ENCODE assay signal across 17 cellular contexts in the genomic region with DNA sequence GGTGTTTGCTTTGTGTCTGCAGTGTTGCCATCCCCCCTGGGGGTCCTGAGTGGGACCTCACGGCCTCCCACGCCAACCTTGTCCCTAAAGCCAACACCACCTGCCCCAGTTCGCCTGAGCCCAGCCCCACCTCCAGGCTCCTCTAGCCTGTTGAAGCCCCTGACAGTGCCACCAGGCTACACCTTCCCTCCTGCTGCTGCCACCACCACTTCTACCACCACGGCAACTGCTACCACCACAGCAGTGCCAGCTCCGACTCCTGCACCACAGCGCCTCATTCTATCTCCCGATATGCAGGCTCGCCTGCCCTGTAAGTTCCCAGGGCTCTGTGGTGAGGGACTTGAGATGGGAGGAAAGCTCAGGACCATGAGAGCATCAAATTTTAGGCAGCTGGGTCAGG. TPM values are rescaled to one million over a fixed set of nuclear protein-coding genes. Genes with fewer than 3 reads are reported as not detected.
A peak's percentile ranks its signal among the peaks of the same experiment; 100 is the strongest.
DNase-seq lines count a peak whose midpoint lies in the region; ATAC-seq and TF ChIP-seq lines count a peak whose summit lies in the region.
"Had no signal": no experiment of that assay in that cellular context is flagged by ENCODE, and none has a peak within 500 bp of the region (broad histone marks: within the 10 kb centered on the region; RNA-seq: fewer than 3 reads in every experiment).

No MANE protein-coding gene starts in this region.

- CTCF ChIA-PET in activated naive CD4-positive, alpha-beta T cell treated with anti-CD3 and anti-CD28 coated beads for 36 hours (lab: Charles Lee) = interaction anchor here (0.6 kb wide), 1 partner anchor 49 kb away, joined by 3 read pairs; no protein-coding TSS in a partner anchor

- H3K4me1 ChIP-seq in adipocyte (ENCODE audit: control insufficient read depth, insufficient read depth, low read length) (peaks cover 24% of the 10 kb centered on the region), fibroblast of lung (ENCODE audit: control insufficient read depth, extremely low read depth, insufficient read depth, low read length) (peaks cover 4% of the 10 kb centered on the region), left ventricle myocardium inferior (peaks cover 5% of the 10 kb centered on the region)

- no peak overlapping the region for H2AFZ ChIP-seq in fibroblast of lung (ENCODE audit: low read length)
- H2AFZ ChIP-seq: GM23248 had no signal

- H3K4me3 Mint-ChIP-seq in activated naive CD4-positive, alpha-beta T cell treated with anti-CD3 and anti-CD28 coated beads for 36 hours = no peak overlapping the region
- no peak overlapping the region for H3K4me3 Mint-ChIP-seq in stimulated activated naive B cell treated with anti-CD40 and anti-IgM and Interleukin-4, amounts not matched to agents 10 μg/mL and 1 μg/mL and 100 μg/mL, for 72 hours
- H3K4me3 Mint-ChIP-seq: IgD-negative memory B cell had no signal

- peaks cover 68% of the 10 kb centered on the region for H3K36me3 Mint-ChIP-seq in activated naive CD4-positive, alpha-beta T cell treated with anti-CD3 and anti-CD28 coated beads for 36 hours (ENCODE audit: low read depth)
- peaks cover 63 to 76% of the 10 kb centered on the region in 2 donors for H3K36me3 Mint-ChIP-seq in stimulated activated naive B cell treated with anti-CD40 and anti-IgM and Interleukin-4, amounts not matched to agents 10 μg/mL and 1 μg/mL and 100 μg/mL, for 72 hours

- H3K36me3 ChIP-seq in adipocyte (ENCODE audit: control insufficient read depth, insufficient read depth, low read length, severe bottlenecking) (peaks cover 92% of the 10 kb centered on the region), fibroblast of lung (ENCODE audit: control insufficient read depth, insufficient read depth, low read length) (peaks cover 53% of the 10 kb centered on the region), left ventricle myocardium inferior (peaks cover 100% of the 10 kb centered on the region)

- H3K4me3 ChIP-seq in adipocyte (ENCODE audit: low read length) = no peak overlapping the region
- H3K4me3 ChIP-seq in fibroblast of lung (replicated peaks in 1 of 4; ENCODE audit: control extremely low read depth in 1 of 4, insufficient read depth in 1 of 4, low read depth in 3 of 4, low read length in 4 of 4) = no peak overlapping the region
- no peak overlapping the region for H3K4me3 ChIP-seq in left ventricle myocardium inferior
- H3K4me3 ChIP-seq: BLaER1, GM23248 had no signal

- H3K27ac Mint-ChIP-seq in activated naive CD4-positive, alpha-beta T cell treated with anti-CD3 and anti-CD28 coated beads for 36 hours = peak overlapping the region; percentile 15
- peak overlapping the region; percentile 63 for H3K27ac Mint-ChIP-seq in stimulated activated naive B cell treated with anti-CD40 and anti-IgM and Interleukin-4, amounts not matched to agents 10 μg/mL and 1 μg/mL and 100 μg/mL, for 72 hours

- H3K27ac ChIP-seq in fibroblast of lung (ENCODE audit: insufficient read depth, low read length) (peak overlapping the region; percentile 28), left ventricle myocardium inferior (replicated peaks) (no peak overlapping the region)
- H3K27ac ChIP-seq: BLaER1, GM23248, HL-60, RWPE1 had no signal

- no peak overlapping the region for H3K4me2 ChIP-seq in fibroblast of lung (ENCODE audit: extremely low read depth, insufficient read depth, low read length)
- H3K4me2 ChIP-seq: BLaER1 had no signal

- no peaks in the 10 kb centered on the region for H3K27me3 Mint-ChIP-seq in activated naive CD4-positive, alpha-beta T cell treated with anti-CD3 and anti-CD28 coated beads for 36 hours (ENCODE audit: low read depth)
- H3K27me3 Mint-ChIP-seq in stimulated activated naive B cell treated with anti-CD40 and anti-IgM and Interleukin-4, amounts not matched to agents 10 μg/mL and 1 μg/mL and 100 μg/mL, for 72 hours = no peaks in the 10 kb centered on the region
- H3K27me3 Mint-ChIP-seq: IgD-negative memory B cell had no signal

- peaks cover 9% of the 10 kb centered on the region for H3K4me1 Mint-ChIP-seq in activated naive CD4-positive, alpha-beta T cell treated with anti-CD3 and anti-CD28 coated beads for 36 hours (ENCODE audit: low read depth)
- peaks cover 29 to 48% of the 10 kb centered on the region in 2 donors for H3K4me1 Mint-ChIP-seq in stimulated activated naive B cell treated with anti-CD40 and anti-IgM and Interleukin-4, amounts not matched to agents 10 μg/mL and 1 μg/mL and 100 μg/mL, for 72 hours

- intact Hi-C loops in activated naive CD4-positive, alpha-beta T cell treated with anti-CD3 and anti-CD28 coated beads for 36 hours (cut with micrococcal nuclease) = no loop called here
- intact Hi-C loops in left ventricle myocardium inferior (cut with micrococcal nuclease) = no loop called here

- H3K9me3 Mint-ChIP-seq in activated naive CD4-positive, alpha-beta T cell treated with anti-CD3 and anti-CD28 coated beads for 36 hours = no peaks in the 10 kb centered on the region
- no peaks in the 10 kb centered on the region for H3K9me3 Mint-ChIP-seq in stimulated activated naive B cell treated with anti-CD40 and anti-IgM and Interleukin-4, amounts not matched to agents 10 μg/mL and 1 μg/mL and 100 μg/mL, for 72 hours
- H3K9me3 Mint-ChIP-seq: IgD-negative memory B cell had no signal

- H3K79me2 ChIP-seq in fibroblast of lung (ENCODE audit: control insufficient read depth, insufficient read depth, low read length) = peaks cover 16% of the 10 kb centered on the region

- H3K27me3 ChIP-seq in adipocyte (replicated peaks; ENCODE audit: control insufficient read depth, insufficient read depth, low read length) (no peaks in the 10 kb centered on the region), fibroblast of lung (ENCODE audit: control insufficient read depth, insufficient read depth, low read length) (no peaks in the 10 kb centered on the region), left ventricle myocardium inferior (ENCODE audit: low read depth) (no peaks in the 10 kb centered on the region)
- H3K27me3 ChIP-seq: BLaER1 had no signal

- no peak for ATAC-seq in stimulated activated naive B cell treated with anti-CD40 and anti-IgM and Interleukin-4, amounts not matched to agents 10 μg/mL and 1 μg/mL and 100 μg/mL, for 72 hours (replicated peaks)
- ATAC-seq in GM21390 (IDR thresholded peaks at IDR 0.05; ENCODE audit: unreplicated experiment) = no peak

- DNase-seq in activated naive CD4-positive, alpha-beta T cell treated with anti-CD3 and anti-CD28 coated beads for 36 hours = no peak
- DNase-seq in activated naive CD4-positive, alpha-beta T cell treated with anti-CD3 and anti-CD28 coated beads, Interleukin-2, amount 50 U/mL, for 16 hours = no peak
- DNase-seq in adipocyte (ENCODE audit: low read depth) (no peak), fibroblast of lung (ENCODE audit: low read depth in 2 of 2) (no peak), left ventricle myocardium inferior (no peak), EL (no peak)
- DNase-seq in stimulated activated naive B cell treated with anti-CD40 and anti-IgM and Interleukin-4, amounts not matched to agents 10 μg/mL and 1 μg/mL and 100 μg/mL, for 72 hours = no peak
- DNase-seq: GF-D8; NCI-H1417; NCI-H2029; NK-92 treated with Interleukin-12 subunit alpha and Interleukin-12 subunit beta, amount 100 ng/mL, for 24 hours had no signal

- H4K20me1 ChIP-seq in fibroblast of lung (ENCODE audit: control insufficient read depth, extremely low read depth, insufficient read depth, low read length) = no peaks in the 10 kb centered on the region

- H3K9me3 ChIP-seq in adipocyte (ENCODE audit: control insufficient read depth, low read length) (no peaks in the 10 kb centered on the region), fibroblast of lung (ENCODE audit: control insufficient read depth, insufficient read depth, low read depth, low read length) (no peaks in the 10 kb centered on the region), left ventricle myocardium inferior (replicated peaks) (no peaks in the 10 kb centered on the region)
- H3K9me3 ChIP-seq: BLaER1 had no signal

- H3K9ac ChIP-seq in adipocyte (ENCODE audit: low read length) (peak overlapping the region; percentile 65), fibroblast of lung (ENCODE audit: insufficient read depth, low read length) (no peak overlapping the region)
- H3K9ac ChIP-seq: BLaER1, GM23248 had no signal

- TF ChIP-seq CTCF in fibroblast of lung (conservative IDR thresholded peaks at IDR 0.05 in 1 of 2, IDR thresholded peaks at IDR 0.05 in 1 of 2; ENCODE audit: low read depth in 1 of 2, low read length in 2 of 2) = no peak
- TF ChIP-seq CTCF in left ventricle myocardium inferior (IDR thresholded peaks at IDR 0.05; ENCODE audit: borderline replicate concordance) = no peak

RNA-seq across cellular contexts. Expression of a gene that starts 22.2 kb away (rescaled TPM):
- total RNA-seq in activated naive CD4-positive, alpha-beta T cell treated with anti-CD3 and anti-CD28 coated beads for 36 hours = 10 to 100 TPM; 52.3 to 55.2 TPM
- 11.3 and 14.2 TPM in 2 replicates for total RNA-seq in fibroblast of lung
- polyA plus RNA-seq in fibroblast of lung = 3.5 and 6.4 TPM in 2 replicates
- 12.1 and 17.8 TPM in 2 replicates for polyA plus RNA-seq in fibroblast of lung (2012)
- 98.0 and 100 TPM in 2 replicates for polyA minus RNA-seq in fibroblast of lung (ENCODE audit: low replicate concordance)
- 42.5 TPM for total RNA-seq in left ventricle myocardium inferior

RNA-seq across cellular contexts. Expression of a gene that starts 27.1 kb away (rescaled TPM):
- 10 to 100 TPM; 23.3 to 26.4 TPM for total RNA-seq in activated naive CD4-positive, alpha-beta T cell treated with anti-CD3 and anti-CD28 coated beads for 36 hours
- 11.8 and 15.4 TPM in 2 replicates for total RNA-seq in fibroblast of lung
- polyA plus RNA-seq in fibroblast of lung = 19.4 and 23.8 TPM in 2 replicates
- polyA plus RNA-seq in fibroblast of lung (2012) = 19.2 and 24.2 TPM in 2 replicates
- 31.4 and 31.6 TPM in 2 replicates for polyA minus RNA-seq in fibroblast of lung (ENCODE audit: low replicate concordance)
- 15.6 TPM for total RNA-seq in left ventricle myocardium inferior

RNA-seq across cellular contexts. Expression of a gene that starts 40.7 kb away (rescaled TPM):
- total RNA-seq in activated naive CD4-positive, alpha-beta T cell treated with anti-CD3 and anti-CD28 coated beads for 36 hours = 1 to 10 TPM; 2.0 to 2.3 TPM
- total RNA-seq in fibroblast of lung = 0.77 and 1.3 TPM in 2 replicates
- polyA plus RNA-seq in fibroblast of lung = 1.5 and 2.0 TPM in 2 replicates
- polyA plus RNA-seq in fibroblast of lung (2012) = 2.4 and 3.7 TPM in 2 replicates
- 0.39 and 4.0 TPM in 2 replicates for polyA minus RNA-seq in fibroblast of lung (ENCODE audit: low replicate concordance)
- 0.69 TPM for total RNA-seq in left ventricle myocardium inferior

RNA-seq across cellular contexts. Expression of a gene that starts 41.0 kb away (rescaled TPM):
- 10 to 100 TPM; 51.1 to 61.0 TPM for total RNA-seq in activated naive CD4-positive, alpha-beta T cell treated with anti-CD3 and anti-CD28 coated beads for 36 hours
- total RNA-seq in fibroblast of lung (56.8 TPM in 2 replicates), left ventricle myocardium inferior (35.6 TPM)
- polyA plus RNA-seq in fibroblast of lung = 42.0 and 68.2 TPM in 2 replicates
- polyA plus RNA-seq in fibroblast of lung (2012) = 49.9 and 73.9 TPM in 2 replicates
- 107 and 130 TPM in 2 replicates for polyA minus RNA-seq in fibroblast of lung (ENCODE audit: low replicate concordance)
